8 cellular contexts compared by ENCODE assay signal in genomic region chr3:42780892-42781700, GRCh38. TPM values are rescaled to one million over a fixed set of nuclear protein-coding genes. Genes with fewer than 3 reads are reported as not detected.
A peak's percentile ranks its signal among the peaks of the same experiment; 100 is the strongest.
DNase-seq lines count a peak whose midpoint lies in the region; ATAC-seq lines count a peak whose summit lies in the region.

No MANE protein-coding gene starts in this region.

- peak overlapping the region; percentile 85 for H3K9ac ChIP-seq in adipocyte (ENCODE audit: low read length)

- no peak overlapping the region for H3K4me3 ChIP-seq in adipocyte (ENCODE audit: low read length)

- peaks cover 44% of the 10 kb centered on the region for H3K36me3 ChIP-seq in adipocyte (ENCODE audit: control insufficient read depth, insufficient read depth, low read length, severe bottlenecking)

- intact Hi-C loops in left ventricle myocardium superior (cut with micrococcal nuclease) (no loop called here), sciatic nerve (cut with DNase I) (loop anchor here (5.0 kb wide), 1 partner anchor 101 kb away; no protein-coding TSS in a partner anchor)

- peaks cover 69% of the 10 kb centered on the region for H3K4me1 ChIP-seq in adipocyte (ENCODE audit: control insufficient read depth, insufficient read depth, low read length)

- no peaks in the 10 kb centered on the region for H3K27me3 ChIP-seq in adipocyte (replicated peaks; ENCODE audit: control insufficient read depth, insufficient read depth, low read length)

- ATAC-seq in HG02885 (IDR thresholded peaks at IDR 0.05; ENCODE audit: poor library complexity, unreplicated experiment) (peak; percentile 45), left ventricle myocardium superior (peak; percentile 73), sciatic nerve (peak; percentile 68), HG03521 (IDR thresholded peaks at IDR 0.05; ENCODE audit: unreplicated experiment) (no peak)

- no peaks in the 10 kb centered on the region for H3K9me3 ChIP-seq in adipocyte (ENCODE audit: control insufficient read depth, low read length)

- peak; percentile 48 for DNase-seq in stimulated activated CD4-positive, alpha-beta T cell treated with anti-CD3 and anti-CD28 coated beads, Interleukin-4, amount 100 ng/mL, for 24 hours
- DNase-seq in stimulated activated CD4-positive, alpha-beta T cell treated with anti-CD3 and anti-CD28 coated beads, Interleukin-1b, Interleukin-23, amount 100 ng/mL, for 48 hours: no peak
- DNase-seq in NCI-H460 (ENCODE audit: extremely low read depth, low read depth) (peak; percentile 46), adipocyte (ENCODE audit: low read depth) (peak; percentile 92), left ventricle myocardium superior (no peak), sciatic nerve (ENCODE audit: low spot score) (no peak)

RNA-seq across cellular contexts. Expression of gene CCDC13, which starts 8.0 kb away (rescaled TPM):
- 0.87 and 2.8 TPM in 2 replicates for total RNA-seq in NCI-H460 (2014; rRNA removed; shearing (Covaris generic))
- 0.76 and 2.1 TPM in 2 replicates for polyA plus RNA-seq in NCI-H460 (2014; cell fraction: nucleus; rRNA removed)
- total RNA-seq in left ventricle myocardium superior (0.17 TPM), sciatic nerve (3.1 TPM)

RNA-seq across cellular contexts. Expression of gene HIGD1A, which starts 23.2 kb away (rescaled TPM):
- 121 and 123 TPM in 2 replicates for total RNA-seq in NCI-H460 (2014; rRNA removed; shearing (Covaris generic))
- polyA plus RNA-seq in NCI-H460 (2014; cell fraction: nucleus; rRNA removed): 76.7 and 88.2 TPM in 2 replicates
- total RNA-seq in left ventricle myocardium superior (333 TPM), sciatic nerve (71.4 TPM)

RNA-seq across cellular contexts. Expression of gene ACKR2, which starts 28.1 kb away (rescaled TPM):
- not detected in 2 replicates for total RNA-seq in NCI-H460 (2014; rRNA removed; shearing (Covaris generic))
- not detected in 2 replicates for polyA plus RNA-seq in NCI-H460 (2014; cell fraction: nucleus; rRNA removed)
- total RNA-seq in left ventricle myocardium superior (0.92 TPM), sciatic nerve (19.0 TPM)

Comparison
In these comparisons a context has a peak if more than half of its experiments do, and no peak if none do; other contexts are left out.
1. DNase-seq: peak in stimulated activated CD4-positive, alpha-beta T cell treated with anti-CD3 and anti-CD28 coated beads, Interleukin-4, amount 100 ng/mL, for 24 hours (single experiment), NCI-H460 (single experiment) and adipocyte (single experiment); none in stimulated activated CD4-positive, alpha-beta T cell treated with anti-CD3 and anti-CD28 coated beads, Interleukin-1b, Interleukin-23, amount 100 ng/mL, for 48 hours (single experiment), left ventricle myocardium superior (single experiment) and sciatic nerve (single experiment).
2. RNA of gene ACKR2, which starts 28.1 kb away (total RNA-seq): 19.0 TPM in sciatic nerve (single experiment); 0.92 TPM in left ventricle myocardium superior (single experiment) and not detected in NCI-H460; every median in the first group is over 10 times any median in the second.